Comparison of ENCODE assay signal across 28 cellular contexts in genomic region chr14:104438166-104438887, GRCh38.
DNase-seq lines count a peak whose midpoint lies in the region; ATAC-seq and TF ChIP-seq lines count a peak whose summit lies in the region.
"Had no signal": no experiment of that assay in that cellular context is flagged by ENCODE, and none has a peak within 500 bp of the region (broad histone marks: within the 10 kb centered on the region; RNA-seq: fewer than 3 reads in every experiment).

No MANE protein-coding gene starts in this region.

- H3K36me3 Mint-ChIP-seq in activated CD4-positive, alpha-beta memory T cell treated with anti-CD3 and anti-CD28 coated beads, Interleukin-2, amount 10 ng/mL, durations not matched to agents 7 days and 5 days (ENCODE audit: low read depth): no peaks in the 10 kb centered on the region
- no peaks in the 10 kb centered on the region for H3K36me3 Mint-ChIP-seq in activated CD4-positive, alpha-beta memory T cell treated with anti-CD3 and anti-CD28 coated beads for 36 hours
- H3K36me3 Mint-ChIP-seq: activated naive CD8-positive, alpha-beta T cell; CD8-positive, alpha-beta memory T cell; naive thymus-derived CD8-positive, alpha-beta T cell had no signal

- no peaks in the 10 kb centered on the region for H3K79me1 ChIP-seq in neuronal stem cell (ENCODE audit: low read depth, low read length)

- H2BK15ac ChIP-seq in neuronal stem cell (ENCODE audit: low read length): no peak overlapping the region

- no peaks in the 10 kb centered on the region for H3K27me3 Mint-ChIP-seq in activated CD4-positive, alpha-beta memory T cell treated with anti-CD3 and anti-CD28 coated beads, Interleukin-2, amount 10 ng/mL, durations not matched to agents 7 days and 5 days
- no peaks in the 10 kb centered on the region for H3K27me3 Mint-ChIP-seq in activated CD4-positive, alpha-beta memory T cell treated with anti-CD3 and anti-CD28 coated beads for 36 hours
- H3K27me3 Mint-ChIP-seq: activated naive CD8-positive, alpha-beta T cell; CD8-positive, alpha-beta memory T cell; dendritic cell treated with granulocyte-macrophage colony-stimulating factor and Interleukin-4, amounts not matched to agents 40 ng/mL and 50 ng/mL, for 4 days; naive thymus-derived CD8-positive, alpha-beta T cell had no signal

- no peak for TF ChIP-seq CTCF in colonic mucosa (IDR thresholded peaks at IDR 0.05)

- no peak overlapping the region for H3K27ac Mint-ChIP-seq in activated CD4-positive, alpha-beta memory T cell treated with anti-CD3 and anti-CD28 coated beads, Interleukin-2, amount 10 ng/mL, durations not matched to agents 7 days and 5 days
- H3K27ac Mint-ChIP-seq in activated CD4-positive, alpha-beta memory T cell treated with anti-CD3 and anti-CD28 coated beads for 36 hours: no peak overlapping the region
- H3K27ac Mint-ChIP-seq: activated naive CD8-positive, alpha-beta T cell; CD8-positive, alpha-beta memory T cell; dendritic cell treated with granulocyte-macrophage colony-stimulating factor and Interleukin-4, amounts not matched to agents 40 ng/mL and 50 ng/mL, for 4 days; H9 had no signal

- no CpG with 5 or more reads among the region's 18 CpGs for WGBS in neuronal stem cell (ENCODE audit: extremely low coverage in 2 of 2, insufficient read length in 2 of 2, insufficient replicate concordance in 1 of 2), 2 donors

- no peak overlapping the region for H3K4ac ChIP-seq in neuronal stem cell (ENCODE audit: low read length)

- no peak overlapping the region for H3K23ac ChIP-seq in neuronal stem cell (ENCODE audit: low read depth, low read length, poor library complexity)

- no peak overlapping the region for H2AFZ ChIP-seq in neuronal stem cell (ENCODE audit: low read length)
- H2AFZ ChIP-seq: hepatocyte had no signal

- H3K4me3 Mint-ChIP-seq in activated CD4-positive, alpha-beta memory T cell treated with anti-CD3 and anti-CD28 coated beads, Interleukin-2, amount 10 ng/mL, durations not matched to agents 7 days and 5 days: no peak overlapping the region
- no peak overlapping the region for H3K4me3 Mint-ChIP-seq in activated CD4-positive, alpha-beta memory T cell treated with anti-CD3 and anti-CD28 coated beads for 36 hours
- H3K4me3 Mint-ChIP-seq: activated naive CD8-positive, alpha-beta T cell; CD8-positive, alpha-beta memory T cell; dendritic cell treated with granulocyte-macrophage colony-stimulating factor and Interleukin-4, amounts not matched to agents 40 ng/mL and 50 ng/mL, for 4 days; H9; naive thymus-derived CD8-positive, alpha-beta T cell had no signal

- no peak overlapping the region for H3K14ac ChIP-seq in neuronal stem cell (ENCODE audit: low read length)

- CTCF ChIA-PET in activated CD4-positive, alpha-beta memory T cell treated with anti-CD3 and anti-CD28 coated beads, Interleukin-2, amount 10 ng/mL, durations not matched to agents 7 days and 5 days (lab: Charles Lee): no interaction called here
- CTCF ChIA-PET in activated CD4-positive, alpha-beta memory T cell treated with anti-CD3 and anti-CD28 coated beads for 36 hours (lab: Charles Lee): no interaction called here

- no peaks in the 10 kb centered on the region for H3K27me3 ChIP-seq in colonic mucosa
- peaks cover 0 to 20% (median 0%) of the 10 kb centered on the region in 3 experiments for H3K27me3 ChIP-seq in neuronal stem cell (ENCODE audit: control insufficient read depth in 3 of 3, insufficient read depth in 3 of 3, low read depth in 1 of 3, low read length in 3 of 3)
- H3K27me3 ChIP-seq: gastrocnemius medialis, hepatocyte, pancreas had no signal

- no peak overlapping the region for H2AK5ac ChIP-seq in neuronal stem cell (ENCODE audit: low read depth, low read length)

- DNase-seq in activated CD4-positive, alpha-beta memory T cell treated with anti-CD3 and anti-CD28 coated beads, Interleukin-2, amount 10 ng/mL, durations not matched to agents 7 days and 5 days: peak; percentile 4
- no peak for DNase-seq in activated CD4-positive, alpha-beta memory T cell treated with anti-CD3 and anti-CD28 coated beads for 36 hours
- peak; percentile 4 for DNase-seq in AG08396 (ENCODE audit: low spot score)
- peak; percentile 12 for DNase-seq in colonic mucosa
- no peak for DNase-seq in neuronal stem cell (ENCODE audit: low spot score)
- DNase-seq in HuH-7 (ENCODE audit: low spot score): no peak
- DNase-seq: activated CD4-positive, CD25-positive, alpha-beta regulatory T cell; anterior cingulate cortex; caudate nucleus; CD8-positive, alpha-beta memory T cell; DMS153; gastrocnemius medialis; H9; midbrain; NCI-H1092 treated with DMSO at 0.1 percent for 48 hours; NCI-H1930; stimulated activated CD4-positive, alpha-beta T cell treated with anti-CD3 and anti-CD28 coated beads, Interleukin-2, amount 100 ng/mL, for 48 hours; trophoblast cell had no signal

- no peak overlapping the region for H2BK12ac ChIP-seq in neuronal stem cell (ENCODE audit: low read length)

- H3K27ac ChIP-seq in colonic mucosa (no peak overlapping the region), neuronal stem cell (replicated peaks; ENCODE audit: low read length) (no peak overlapping the region)
- H3K27ac ChIP-seq: A549, gastrocnemius medialis, hepatocyte had no signal

- H3K4me3 ChIP-seq in colonic mucosa (no peak overlapping the region), neuronal stem cell (ENCODE audit: low read length in 2 of 2) (no peak overlapping the region)
- H3K4me3 ChIP-seq: A549, gastrocnemius medialis, hepatocyte, pancreas had no signal

- H3K9me3 ChIP-seq in colonic mucosa (no peaks in the 10 kb centered on the region), neuronal stem cell (replicated peaks in 1 of 2; ENCODE audit: control insufficient read depth in 2 of 2, insufficient read depth in 1 of 2, low read depth in 1 of 2, low read length in 2 of 2) (no peaks in the 10 kb centered on the region)
- H3K9me3 ChIP-seq: A549, gastrocnemius medialis, pancreas had no signal

- H2BK120ac ChIP-seq in neuronal stem cell (ENCODE audit: low read depth, low read length): no peak overlapping the region

- H3K9ac ChIP-seq in colonic mucosa (ENCODE audit: low read depth in 2 of 2, low read length in 2 of 2) (no peak overlapping the region), neuronal stem cell (ENCODE audit: low read depth, low read length, poor library complexity) (no peak overlapping the region)

- H4K91ac ChIP-seq in neuronal stem cell (ENCODE audit: low read depth, low read length, poor library complexity): no peak overlapping the region

- no peaks in the 10 kb centered on the region for H3K36me3 ChIP-seq in colonic mucosa
- H3K36me3 ChIP-seq in neuronal stem cell (replicated peaks in 1 of 2; ENCODE audit: control insufficient read depth in 2 of 2, insufficient read depth in 2 of 2, low read length in 2 of 2): no peaks in the 10 kb centered on the region
- H3K36me3 ChIP-seq: gastrocnemius medialis, pancreas had no signal

- H3K4me2 ChIP-seq in neuronal stem cell (ENCODE audit: insufficient read depth, low read length, poor library complexity, severe bottlenecking): no peak overlapping the region
- H3K4me2 ChIP-seq: A549, hepatocyte had no signal

- no peak overlapping the region for H2BK5ac ChIP-seq in neuronal stem cell (ENCODE audit: low read length)

- POLR2A ChIA-PET in activated CD4-positive, alpha-beta memory T cell treated with anti-CD3 and anti-CD28 coated beads, Interleukin-2, amount 10 ng/mL, durations not matched to agents 7 days and 5 days (lab: Charles Lee): no interaction called here
- POLR2A ChIA-PET in activated CD4-positive, alpha-beta memory T cell treated with anti-CD3 and anti-CD28 coated beads for 36 hours (lab: Charles Lee): no interaction called here

- H3K18ac ChIP-seq in neuronal stem cell (ENCODE audit: low read length): peak overlapping the region; percentile 15

- intact Hi-C loops in activated CD4-positive, alpha-beta memory T cell treated with anti-CD3 and anti-CD28 coated beads for 36 hours (cut with micrococcal nuclease): no loop called here
- intact Hi-C loops in colonic mucosa (cut with DNase I): no loop called here

- ATAC-seq in GM19395 (IDR thresholded peaks at IDR 0.05; ENCODE audit: unreplicated experiment) (no peak), GM18861 (IDR thresholded peaks at IDR 0.05; ENCODE audit: unreplicated experiment) (no peak)
- ATAC-seq: A549; gastrocnemius medialis; naive thymus-derived CD8-positive, alpha-beta T cell; Panc1; right cardiac atrium had no signal

- H3K4me1 ChIP-seq in colonic mucosa (no peaks in the 10 kb centered on the region), neuronal stem cell (ENCODE audit: control insufficient read depth in 2 of 2, insufficient read depth in 1 of 2, low read depth in 1 of 2, low read length in 2 of 2) (peaks cover 0 to 34% of the 10 kb centered on the region in 2 donors)
- H3K4me1 ChIP-seq: A549, pancreas had no signal

- no peak overlapping the region for H4K8ac ChIP-seq in neuronal stem cell (ENCODE audit: low read depth, low read length)

- H3K9me3 Mint-ChIP-seq in activated CD4-positive, alpha-beta memory T cell treated with anti-CD3 and anti-CD28 coated beads, Interleukin-2, amount 10 ng/mL, durations not matched to agents 7 days and 5 days: no peaks in the 10 kb centered on the region
- H3K9me3 Mint-ChIP-seq in activated CD4-positive, alpha-beta memory T cell treated with anti-CD3 and anti-CD28 coated beads for 36 hours: no peaks in the 10 kb centered on the region
- H3K9me3 Mint-ChIP-seq: CD8-positive, alpha-beta memory T cell; dendritic cell treated with granulocyte-macrophage colony-stimulating factor and Interleukin-4, amounts not matched to agents 40 ng/mL and 50 ng/mL, for 4 days; H9; naive thymus-derived CD8-positive, alpha-beta T cell had no signal

- H3K4me1 Mint-ChIP-seq in activated CD4-positive, alpha-beta memory T cell treated with anti-CD3 and anti-CD28 coated beads, Interleukin-2, amount 10 ng/mL, durations not matched to agents 7 days and 5 days: no peaks in the 10 kb centered on the region
- H3K4me1 Mint-ChIP-seq in activated CD4-positive, alpha-beta memory T cell treated with anti-CD3 and anti-CD28 coated beads for 36 hours (ENCODE audit: low read depth): no peaks in the 10 kb centered on the region
- H3K4me1 Mint-ChIP-seq: CD8-positive, alpha-beta memory T cell had no signal

Comparison
In these comparisons a context has a peak if more than half of its experiments do, and no peak if none do; other contexts are left out.
1. DNase-seq: peak in activated CD4-positive, alpha-beta memory T cell treated with anti-CD3 and anti-CD28 coated beads, Interleukin-2, amount 10 ng/mL, durations not matched to agents 7 days and 5 days (single experiment), AG08396 (single experiment) and colonic mucosa (single experiment); none in activated CD4-positive, alpha-beta memory T cell treated with anti-CD3 and anti-CD28 coated beads for 36 hours (single experiment), neuronal stem cell (single experiment) and HuH-7 (single experiment).